In genomic region chr16:30892670-30893069, GRCh38 we compare ENCODE assay signal across 9 cellular contexts. TPM values are rescaled to one million over a fixed set of nuclear protein-coding genes. Genes with fewer than 3 reads are reported as not detected.
DNase-seq lines count a peak whose midpoint lies in the region; ATAC-seq, FAIRE-seq and TF ChIP-seq lines count a peak whose summit lies in the region.
"Had no signal": no experiment of that assay in that cellular context is flagged by ENCODE, and none has a peak within 500 bp of the region (broad histone marks: within the 10 kb centered on the region; RNA-seq: fewer than 3 reads in every experiment).

No MANE protein-coding gene starts in this region.

- H3K4me1 ChIP-seq in left ventricle myocardium inferior (peaks cover 52% of the 10 kb centered on the region), K562 (replicated peaks in 1 of 2; ENCODE audit: control insufficient read depth in 2 of 2, insufficient read depth in 2 of 2, low read length in 2 of 2) (peaks cover 35 to 51% of the 10 kb centered on the region in 2 experiments), mesendoderm (ENCODE audit: control insufficient read depth, low read depth, low read length) (peaks cover 21% of the 10 kb centered on the region), uterus (peaks cover 6 to 7% of the 10 kb centered on the region in 2 donors)

- in situ Hi-C loops in K562 (cut with MboI), result no loop called here

- peaks cover 5% of the 10 kb centered on the region for H3K79me1 ChIP-seq in mesendoderm (ENCODE audit: low read length)

- H3K36me3 ChIP-seq in left ventricle myocardium inferior (peaks cover 43% of the 10 kb centered on the region), K562 (ENCODE audit: control insufficient read depth, insufficient read depth, low read length) (peaks cover 40% of the 10 kb centered on the region; the same call in 2 of the 3 replicates), mesendoderm (ENCODE audit: control insufficient read depth, insufficient read depth, low read length) (peaks cover 5% of the 10 kb centered on the region), uterus (no peaks in the 10 kb centered on the region), WERI-Rb-1 (peaks cover 33% of the 10 kb centered on the region)

- no peak overlapping the region for H2AFZ ChIP-seq in K562 (ENCODE audit: low read depth, low read length)

- intact Hi-C loops in left ventricle myocardium inferior (cut with micrococcal nuclease), result no loop called here
- intact Hi-C loops in left cardiac atrium (cut with DNase I), result no loop called here
- intact Hi-C loops in K562 (cut with micrococcal nuclease), result no loop called here
- intact Hi-C loops in uterus (cut with DNase I; ENCODE audit: low total_unique reads), result no loop called here

- no peaks in the 10 kb centered on the region for H4K20me1 ChIP-seq in K562 (replicated peaks; ENCODE audit: control insufficient read depth, insufficient read depth, low read length)

- POLR2A ChIA-PET in K562 (lab: Yijun Ruan, JAX), result interaction anchor here (0.6 to 1.6 kb wide), 4 partner anchors 12 to 18 kb away, joined by 3 to 12 read pairs (median 5); no protein-coding TSS in a partner anchor

- H3K23ac ChIP-seq in mesendoderm (ENCODE audit: low read length), result no peak overlapping the region

- H3K27ac ChIP-seq in left ventricle myocardium inferior (replicated peaks), result peak overlapping the region; percentile 98
- no peak overlapping the region for H3K27ac ChIP-seq in K562 (ENCODE audit: extremely low read depth, low read depth, low read length)
- no peak overlapping the region for H3K27ac ChIP-seq in mesendoderm (ENCODE audit: low read depth, low read length)
- peak overlapping the region; percentile 99 to 100 for H3K27ac ChIP-seq in uterus
- no peak overlapping the region for H3K27ac ChIP-seq in WERI-Rb-1

- H3K79me2 ChIP-seq in K562 (ENCODE audit: control insufficient read depth, insufficient read depth, low read length), result peaks cover 22% of the 10 kb centered on the region
- H3K79me2 ChIP-seq in mesendoderm (ENCODE audit: control insufficient read depth, insufficient read depth, low read length), result peaks cover 4% of the 10 kb centered on the region

- no peak overlapping the region for H2BK120ac ChIP-seq in mesendoderm (ENCODE audit: low read depth, low read length)

- CTCF ChIA-PET in K562 (lab: Yijun Ruan, JAX; ENCODE audit: low intra/inter-chr PET ratio), result no interaction called here

- H3K4me2 ChIP-seq in K562 (ENCODE audit: insufficient read depth, low read length) (peak overlapping the region; percentile 91; the same call in 1 of the 2 replicates), mesendoderm (ENCODE audit: low read length) (peak overlapping the region; percentile 87)

- no peak for DNase-seq in left ventricle myocardium inferior
- no peak for DNase-seq in left cardiac atrium
- DNase-seq in K562 (ENCODE audit: extremely low read depth in 1 of 4, low spot score in 3 of 4), result no peak
- no peak for DNase-seq in mesendoderm
- DNase-seq in uterus, result no peak
- no peak for DNase-seq in NOMO-1 treated with dmso at 0.1 percent for 144 hours (lab: John Stamatoyannopoulos, UW; ENCODE audit: unreplicated experiment)
- no peak for DNase-seq in WERI-Rb-1
- DNase-seq: NCI-H2029 had no signal

- H4K8ac ChIP-seq in mesendoderm (ENCODE audit: low read depth, low read length), result no peak overlapping the region

- H3K27me3 ChIP-seq in left ventricle myocardium inferior (ENCODE audit: low read depth) (no peaks in the 10 kb centered on the region), K562 (ENCODE audit: control insufficient read depth in 2 of 2, insufficient read depth in 2 of 2, low read length in 2 of 2) (no peaks in the 10 kb centered on the region), mesendoderm (ENCODE audit: insufficient read depth, low read length, poor library complexity) (no peaks in the 10 kb centered on the region), uterus (no peaks in the 10 kb centered on the region), WERI-Rb-1 (ENCODE audit: insufficient read depth, low read depth, severe bottlenecking) (no peaks in the 10 kb centered on the region)

- H4K5ac ChIP-seq in mesendoderm (ENCODE audit: low read length), result no peak overlapping the region

- peak overlapping the region; percentile 98 for H3K56ac ChIP-seq in mesendoderm (ENCODE audit: low read length)

- no peak for ATAC-seq in left cardiac atrium
- ATAC-seq in K562, result no peak
- ATAC-seq in HG02642 (IDR thresholded peaks at IDR 0.05; ENCODE audit: poor library complexity, unreplicated experiment), result no peak

- BruUV-seq in K562 (replicated peaks; lab: Mats Ljungman, UMichigan), result TSS peak; percentile 48

- no peak for FAIRE-seq in K562 (lab: Jason Lieb, UNC)

- no peak for TF ChIP-seq RAD21 in K562 (CRISPR knock-in tag; conservative IDR thresholded peaks at IDR 0.05 in 1 of 2, IDR thresholded peaks at IDR 0.05 in 1 of 2)

- TF ChIP-seq EP300 in K562 (IDR thresholded peaks at IDR 0.05; ENCODE audit: low read length), result no peak

- no peak overlapping the region for H2BK15ac ChIP-seq in mesendoderm (replicated peaks; ENCODE audit: low read depth)

- H3K18ac ChIP-seq in mesendoderm (ENCODE audit: low read length), result no peak overlapping the region

- no peaks in the 10 kb centered on the region for H3K9me1 ChIP-seq in K562 (ENCODE audit: control insufficient read depth, insufficient read depth, low read length)

- H3K4ac ChIP-seq in mesendoderm (ENCODE audit: low read depth, low read length), result no peak overlapping the region

- 91% methylated on average over 8 of the region's 14 CpGs for WGBS in K562 (ENCODE audit: insufficient coverage, low coverage, missing lambda C conversion rate)
- no CpG with 5 or more reads among the region's 14 CpGs for WGBS in mesendoderm (ENCODE audit: extremely low coverage, insufficient coverage, low lambda C conversion rate)

- peak overlapping the region in 1 of 2 experiments; percentile 100; a peak in 2 of 4 replicates for H3K9ac ChIP-seq in K562 (ENCODE audit: insufficient read depth in 1 of 2, low read depth in 2 of 2, low read length in 2 of 2)
- peak overlapping the region; percentile 99 for H3K9ac ChIP-seq in mesendoderm (ENCODE audit: low read length)

- no peak overlapping the region for H2AK5ac ChIP-seq in mesendoderm (ENCODE audit: low read length)

- TF ChIP-seq CTCF in left ventricle myocardium inferior (IDR thresholded peaks at IDR 0.05; ENCODE audit: borderline replicate concordance) (no peak), K562 (IDR thresholded peaks at IDR 0.05 in 2 of 3, conservative IDR thresholded peaks at IDR 0.05 in 1 of 3; ENCODE audit: insufficient read depth in 2 of 3, low read depth in 1 of 3, low read length in 3 of 3) (no peak), uterus (IDR thresholded peaks at IDR 0.05) (no peak), WERI-Rb-1 (IDR thresholded peaks at IDR 0.05; ENCODE audit: low read depth, low read length) (no peak)

- TF ChIP-seq POLR2A in K562 (conservative IDR thresholded peaks at IDR 0.05) (no peak), uterus (IDR thresholded peaks at IDR 0.05) (no peak)

- H3K4me3 ChIP-seq in left ventricle myocardium inferior, result peak overlapping the region; percentile 93
- peak overlapping the region; percentile 67; the same call in 1 of the 2 replicates for H3K4me3 ChIP-seq in K562
- no peak overlapping the region for H3K4me3 ChIP-seq in mesendoderm (ENCODE audit: low read length)
- H3K4me3 ChIP-seq in uterus, result no peak overlapping the region
- no peak overlapping the region for H3K4me3 ChIP-seq in WERI-Rb-1 (ENCODE audit: low read depth, low read length)

- no peak overlapping the region for H2BK5ac ChIP-seq in mesendoderm (ENCODE audit: low read length)

- H3K9me3 ChIP-seq in left ventricle myocardium inferior (replicated peaks) (no peaks in the 10 kb centered on the region), K562 (replicated peaks; ENCODE audit: control insufficient read depth, insufficient read depth, low read depth, low read length) (no peaks in the 10 kb centered on the region), uterus (no peaks in the 10 kb centered on the region), WERI-Rb-1 (ENCODE audit: severe bottlenecking) (no peaks in the 10 kb centered on the region)

RNA-seq across cellular contexts. Expression of gene BCL7C, which starts 1.2 kb away (rescaled TPM):
- total RNA-seq in left ventricle myocardium inferior, result 25.2 TPM
- total RNA-seq in left cardiac atrium, result 10 to 100 TPM; 20.9 to 27.9 TPM
- total RNA-seq in K562 (2011; cell fraction: chromatin; rRNA removed; ENCODE audit: low replicate concordance), result 6.9 and 9.3 TPM in 2 replicates
- total RNA-seq in K562 (2011; cell fraction: nucleolus; rRNA removed), result 8.7 and 9.0 TPM in 2 replicates
- total RNA-seq in K562 (2011; cell fraction: nucleoplasm; rRNA removed), result 7.6 and 10.6 TPM in 2 replicates
- total RNA-seq in K562 (2014; rRNA removed), result 80.1 and 85.8 TPM in 2 replicates
- total RNA-seq in K562 (2014; rRNA removed; fragmentation: Illumina TruSeq; extraction: Trizol), result 7.0 and 7.9 TPM in 2 replicates
- 31.6 and 32.9 TPM in 2 replicates for total RNA-seq in K562 (2015; rRNA removed; fragmentation: Illumina TruSeq; extraction: Trizol)
- total RNA-seq in K562 (2021), result 41.2 and 43.1 TPM in 2 replicates
- 15.1 and 17.4 TPM in 2 replicates for polyA plus RNA-seq in K562 (2011; rRNA removed)
- polyA plus RNA-seq in K562 (2011; cell fraction: cytosol; rRNA removed), result 18.7 and 45.5 TPM in 2 replicates
- 7.4 and 12.0 TPM in 2 replicates for polyA plus RNA-seq in K562 (2011; cell fraction: nucleus; rRNA removed)
- polyA plus RNA-seq in K562 (2012), result 23.9 and 28.5 TPM in 2 replicates
- 19.6 and 37.5 TPM in 2 replicates for polyA plus RNA-seq in K562 (2014; fragmentation: Illumina TruSeq; extraction: Trizol)
- polyA plus RNA-seq in K562 (2014; fragmentation: Nextera tagmentation; extraction: Ambion mirVana), result 1 to 10 TPM; 1.7 to 2.6 TPM
- polyA plus RNA-seq in K562 (2014; rRNA removed), result 61.9 and 75.9 TPM in 2 replicates
- 2.2 and 3.5 TPM in 2 replicates for polyA minus RNA-seq in K562 (2011; rRNA and poly(A)+ RNA removed)
- 7.9 and 8.1 TPM in 2 replicates for polyA minus RNA-seq in K562 (2011; cell fraction: cytosol; rRNA and poly(A)+ RNA removed)
- 2.6 TPM in 2 replicates for polyA minus RNA-seq in K562 (2011; cell fraction: nucleus; rRNA and poly(A)+ RNA removed)
- 24.5 TPM for polyA plus RNA-seq in mesendoderm (2013, experiment 1 of 2)
- 23.1 TPM for polyA plus RNA-seq in mesendoderm (2013, experiment 2 of 2)
- total RNA-seq in uterus, result 10 to 100 TPM; 16.5 to 44.8 (median 35.2) TPM

RNA-seq across cellular contexts. Expression of gene CTF1, which starts 3.7 kb away (rescaled TPM):
- total RNA-seq in left ventricle myocardium inferior (9.6 TPM), left cardiac atrium (1 to 10 TPM; 6.8 to 7.3 TPM), K562 (2014; rRNA removed) (0.36 and 1.0 TPM in 2 replicates), K562 (2014; rRNA removed; fragmentation: Illumina TruSeq; extraction: Trizol) (0.38 and 0.44 TPM in 2 replicates), K562 (2015; rRNA removed; fragmentation: Illumina TruSeq; extraction: Trizol) (0.33 and 0.53 TPM in 2 replicates), K562 (2021) (1.8 TPM in 2 replicates), uterus (10 to 100 TPM in 2 of 4 donors, 1 to 10 TPM in 1, not detected in 1; 2.3 to 20.6 (median 13.8) TPM)
- 2.9 and 6.1 TPM in 2 replicates for total RNA-seq in K562 (2011; cell fraction: chromatin; rRNA removed; ENCODE audit: low replicate concordance)
- 4.2 and 5.5 TPM in 2 replicates for total RNA-seq in K562 (2011; cell fraction: nucleolus; rRNA removed)
- total RNA-seq in K562 (2011; cell fraction: nucleoplasm; rRNA removed), result 6.2 and 12.7 TPM in 2 replicates
- polyA plus RNA-seq in K562 (2011; rRNA removed) (1.9 and 3.6 TPM in 2 replicates), K562 (2014; fragmentation: Illumina TruSeq; extraction: Trizol) (2.5 and 2.8 TPM in 2 replicates), K562 (2014; fragmentation: Nextera tagmentation; extraction: Ambion mirVana) (under 1 TPM; 0.24 to 0.35 TPM), K562 (2014; rRNA removed) (1.8 and 2.1 TPM in 2 replicates)
- 6.9 and 7.6 TPM in 2 replicates for polyA plus RNA-seq in K562 (2011; cell fraction: cytosol; rRNA removed)
- 11.5 and 14.8 TPM in 2 replicates for polyA plus RNA-seq in K562 (2011; cell fraction: nucleus; rRNA removed)
- 2.0 and 5.6 TPM in 2 replicates for polyA plus RNA-seq in K562 (2012)
- 0.98 and 1.7 TPM in 2 replicates for polyA minus RNA-seq in K562 (2011; rRNA and poly(A)+ RNA removed)
- polyA minus RNA-seq in K562 (2011; cell fraction: cytosol; rRNA and poly(A)+ RNA removed), result 1.1 and 1.4 TPM in 2 replicates
- polyA minus RNA-seq in K562 (2011; cell fraction: nucleus; rRNA and poly(A)+ RNA removed), result 1.3 and 1.9 TPM in 2 replicates
- 1.7 TPM for polyA plus RNA-seq in mesendoderm (2013, experiment 1 of 2)
- 1.6 TPM for polyA plus RNA-seq in mesendoderm (2013, experiment 2 of 2)

RNA-seq across cellular contexts. Expression of gene FBXL19, which starts 30.7 kb away (rescaled TPM):
- total RNA-seq in left ventricle myocardium inferior (6.3 TPM), left cardiac atrium (10 to 100 TPM in 1 of 2 donors, 1 to 10 TPM in 1; 6.4 to 10.1 TPM), K562 (2014; rRNA removed) (32.7 and 48.1 TPM in 2 replicates), K562 (2014; rRNA removed; fragmentation: Illumina TruSeq; extraction: Trizol) (6.8 and 6.9 TPM in 2 replicates), K562 (2015; rRNA removed; fragmentation: Illumina TruSeq; extraction: Trizol) (17.6 and 17.8 TPM in 2 replicates), K562 (2021) (40.4 and 48.0 TPM in 2 replicates), uterus (10 to 100 TPM in 3 of 4 donors, 1 to 10 TPM in 1; 3.8 to 25.4 (median 19.0) TPM)
- 10.1 and 37.5 TPM in 2 replicates for total RNA-seq in K562 (2011; cell fraction: chromatin; rRNA removed; ENCODE audit: low replicate concordance)
- total RNA-seq in K562 (2011; cell fraction: nucleolus; rRNA removed), result 30.4 and 31.2 TPM in 2 replicates
- total RNA-seq in K562 (2011; cell fraction: nucleoplasm; rRNA removed), result 14.5 and 15.4 TPM in 2 replicates
- polyA plus RNA-seq in K562 (2011; rRNA removed) (9.1 and 9.9 TPM in 2 replicates), K562 (2014; fragmentation: Illumina TruSeq; extraction: Trizol) (7.6 and 18.1 TPM in 2 replicates), K562 (2014; fragmentation: Nextera tagmentation; extraction: Ambion mirVana) (under 1 TPM in 1 of 2 experiments, not detected in 1; 0.13 TPM), K562 (2014; rRNA removed) (22.0 and 26.0 TPM in 2 replicates)
- polyA plus RNA-seq in K562 (2011; cell fraction: cytosol; rRNA removed), result 12.4 and 47.6 TPM in 2 replicates
- polyA plus RNA-seq in K562 (2011; cell fraction: nucleus; rRNA removed), result 16.9 and 37.2 TPM in 2 replicates
- 17.7 and 25.5 TPM in 2 replicates for polyA plus RNA-seq in K562 (2012)
- 3.8 and 7.2 TPM in 2 replicates for polyA minus RNA-seq in K562 (2011; rRNA and poly(A)+ RNA removed)
- 26.1 and 27.7 TPM in 2 replicates for polyA minus RNA-seq in K562 (2011; cell fraction: cytosol; rRNA and poly(A)+ RNA removed)
- 7.5 and 9.4 TPM in 2 replicates for polyA minus RNA-seq in K562 (2011; cell fraction: nucleus; rRNA and poly(A)+ RNA removed)
- polyA plus RNA-seq in mesendoderm (2013, experiment 1 of 2), result 46.9 TPM
- polyA plus RNA-seq in mesendoderm (2013, experiment 2 of 2), result 47.5 TPM

RNA-seq across cellular contexts. Expression of gene ORAI3, which starts 56.2 kb away (rescaled TPM):
- total RNA-seq in left ventricle myocardium inferior (12.2 TPM), left cardiac atrium (10 to 100 TPM in 1 of 2 donors, 1 to 10 TPM in 1; 8.8 to 14.2 TPM), K562 (2014; rRNA removed) (19.0 and 23.5 TPM in 2 replicates), K562 (2014; rRNA removed; fragmentation: Illumina TruSeq; extraction: Trizol) (6.3 and 7.8 TPM in 2 replicates), K562 (2015; rRNA removed; fragmentation: Illumina TruSeq; extraction: Trizol) (12.4 and 12.9 TPM in 2 replicates), K562 (2021) (21.9 and 23.3 TPM in 2 replicates), uterus (10 to 100 TPM; 21.7 to 65.0 (median 27.9) TPM)
- total RNA-seq in K562 (2011; cell fraction: chromatin; rRNA removed; ENCODE audit: low replicate concordance), result 12.4 and 41.2 TPM in 2 replicates
- 46.8 and 54.4 TPM in 2 replicates for total RNA-seq in K562 (2011; cell fraction: nucleolus; rRNA removed)
- 36.7 and 43.2 TPM in 2 replicates for total RNA-seq in K562 (2011; cell fraction: nucleoplasm; rRNA removed)
- polyA plus RNA-seq in K562 (2011; rRNA removed) (15.8 and 29.7 TPM in 2 replicates), K562 (2014; fragmentation: Illumina TruSeq; extraction: Trizol) (14.1 and 18.0 TPM in 2 replicates), K562 (2014; fragmentation: Nextera tagmentation; extraction: Ambion mirVana) (1 to 10 TPM; 4.9 to 5.8 TPM), K562 (2014; rRNA removed) (16.5 and 19.0 TPM in 2 replicates)
- 44.9 and 57.8 TPM in 2 replicates for polyA plus RNA-seq in K562 (2011; cell fraction: cytosol; rRNA removed)
- polyA plus RNA-seq in K562 (2011; cell fraction: nucleus; rRNA removed), result 25.0 and 28.3 TPM in 2 replicates
- 19.4 and 52.1 TPM in 2 replicates for polyA plus RNA-seq in K562 (2012)
- polyA minus RNA-seq in K562 (2011; rRNA and poly(A)+ RNA removed), result 12.8 and 14.8 TPM in 2 replicates
- 15.8 and 19.1 TPM in 2 replicates for polyA minus RNA-seq in K562 (2011; cell fraction: cytosol; rRNA and poly(A)+ RNA removed)
- 9.3 and 12.7 TPM in 2 replicates for polyA minus RNA-seq in K562 (2011; cell fraction: nucleus; rRNA and poly(A)+ RNA removed)
- polyA plus RNA-seq in mesendoderm (2013, experiment 1 of 2), result 3.6 TPM
- 3.5 TPM for polyA plus RNA-seq in mesendoderm (2013, experiment 2 of 2)

Comparison
In these comparisons a context has a peak if more than half of its experiments do, and no peak if none do; other contexts are left out.
1. H3K27ac ChIP-seq: peak in left ventricle myocardium inferior (single experiment) and uterus (2 of 2); none in K562 (single experiment), mesendoderm (single experiment) and WERI-Rb-1 (single experiment).
2. H3K4me3 ChIP-seq: peak in left ventricle myocardium inferior (single experiment) and K562 (single experiment); none in mesendoderm (single experiment), uterus (0 of 2) and WERI-Rb-1 (single experiment).